Comparison of ENCODE assay signal across 8 cellular contexts in the genomic region with DNA sequence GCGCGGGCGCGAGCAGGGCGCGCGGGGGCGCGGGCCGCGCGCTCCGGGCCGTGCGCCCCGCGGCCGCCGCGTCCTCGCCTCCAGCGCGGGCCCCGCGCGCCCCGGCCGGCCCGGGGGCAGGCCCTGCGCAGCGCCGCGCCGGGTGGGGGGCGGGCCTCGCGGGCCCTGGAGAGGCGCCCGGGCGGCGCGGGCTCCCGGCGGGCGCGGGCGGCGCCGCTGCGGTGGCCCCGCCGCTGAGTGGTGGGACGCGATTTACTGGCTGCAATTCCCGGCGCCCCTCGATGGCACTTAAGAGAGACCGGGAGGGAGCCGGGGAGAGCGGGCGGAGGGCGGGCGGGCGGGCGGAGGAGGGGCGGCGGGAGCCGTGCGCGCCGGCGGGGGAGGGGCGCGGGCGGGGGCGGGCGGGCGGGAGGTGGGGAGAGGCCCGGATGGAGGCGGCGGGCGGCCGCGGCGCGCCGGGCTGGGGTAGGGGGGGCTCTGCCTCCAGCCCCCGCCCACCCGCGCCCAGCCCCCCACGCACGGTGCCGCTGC.
DNase-seq lines count a peak whose midpoint lies in the region; ATAC-seq and TF ChIP-seq lines count a peak whose summit lies in the region.

No MANE protein-coding gene starts in this region.

- CTCF ChIA-PET in HCT116 (lab: Charles Lee), result no interaction called here
- CTCF ChIA-PET in MCF 10A (lab: Yijun Ruan, JAX), result interaction anchor here (1.2 kb wide), 1 partner anchor 13 kb away, joined by 4 read pairs; no protein-coding TSS in a partner anchor

- intact Hi-C loops in HCT116 (cut with micrococcal nuclease), result no loop called here
- intact Hi-C loops in MCF 10A (cut with micrococcal nuclease), result no loop called here

- H3K27ac ChIP-seq in C4-2B, result peak overlapping the region; percentile 43; the same call in 1 of the 2 replicates
- no peak overlapping the region; the same call in 1 of the 2 replicates for H3K27ac ChIP-seq in HCT116 (ENCODE audit: low read depth, low read length)

- no peak for TF ChIP-seq RAD21 in HCT116 (IDR thresholded peaks at IDR 0.05; ENCODE audit: low read depth)

- no peak overlapping the region for H3K9ac ChIP-seq in HCT116 (ENCODE audit: low read length)

- ATAC-seq in HCT116, result peak; percentile 81
- peak; percentile 76 to 84 for ATAC-seq in naive thymus-derived CD8-positive, alpha-beta T cell
- no peak for ATAC-seq in GM21447 (IDR thresholded peaks at IDR 0.05; ENCODE audit: unreplicated experiment)

- H3K9me3 Mint-ChIP-seq in MCF 10A (ENCODE audit: unreplicated experiment), result no peaks in the 10 kb centered on the region
- H3K9me3 Mint-ChIP-seq in naive thymus-derived CD8-positive, alpha-beta T cell, result no peaks in the 10 kb centered on the region

- no peaks in the 10 kb centered on the region for H3K36me3 ChIP-seq in HCT116 (ENCODE audit: control insufficient read depth in 1 of 2, insufficient read depth in 2 of 2, low read length in 2 of 2)

- no peak for TF ChIP-seq CTCF in C4-2B (conservative IDR thresholded peaks at IDR 0.05)
- no peak for TF ChIP-seq CTCF in HCT116 (IDR thresholded peaks at IDR 0.05 in 2 of 3, conservative IDR thresholded peaks at IDR 0.05 in 1 of 3; ENCODE audit: borderline replicate concordance in 1 of 3, insufficient read depth in 1 of 3, low read depth in 2 of 3, low read length in 2 of 3)
- TF ChIP-seq CTCF in MCF 10A (IDR thresholded peaks at IDR 0.05; ENCODE audit: unreplicated experiment), result no peak

- no peaks in the 10 kb centered on the region for H3K27me3 Mint-ChIP-seq in MCF 10A (ENCODE audit: insufficient read depth, unreplicated experiment)
- H3K27me3 Mint-ChIP-seq in naive thymus-derived CD8-positive, alpha-beta T cell, result peaks cover 0 to 8% (median 0%) of the 10 kb centered on the region in 5 donors

- TF ChIP-seq POLR2A in HCT116 (IDR thresholded peaks at IDR 0.05; ENCODE audit: borderline replicate concordance, extremely low read depth, insufficient read depth, insufficient read length), result no peak

- H4K20me1 ChIP-seq in HCT116 (ENCODE audit: insufficient read depth), result no peaks in the 10 kb centered on the region

- H2AFZ ChIP-seq in HCT116 (ENCODE audit: low read depth, low read length, poor library complexity, severe bottlenecking), result no peak overlapping the region

- RAD21 ChIA-PET in HCT116 (lab: Charles Lee; ENCODE audit: low non-redundant PET in 1 of 2, low total read pairs in 2 of 2, uncharacterized antibody in 2 of 2, unreplicated experiment in 2 of 2), result no interaction called here

- POLR2A ChIA-PET in HCT116 (lab: Charles Lee), result no interaction called here
- POLR2A ChIA-PET in MCF 10A (lab: Yijun Ruan, JAX), result no interaction called here
- POLR2A ChIA-PET in naive thymus-derived CD8-positive, alpha-beta T cell (lab: Charles Lee), result interaction anchor here (1.2 kb wide), 1 partner anchor 46 kb away, joined by 5 read pairs; no protein-coding TSS in a partner anchor

- H3K27ac Mint-ChIP-seq in MCF 10A (ENCODE audit: low read depth, unreplicated experiment), result no peak overlapping the region
- no peak overlapping the region for H3K27ac Mint-ChIP-seq in naive thymus-derived CD8-positive, alpha-beta T cell

- BruUV-seq in HCT116 (replicated peaks; lab: Mats Ljungman, UMichigan) (no TSS peak), MCF 10A (replicated peaks; lab: Mats Ljungman, UMichigan) (no TSS peak)

- H3K4me3 Mint-ChIP-seq in MCF 10A (ENCODE audit: unreplicated experiment), result peak overlapping the region; percentile 56
- peak overlapping the region in 2 of 10 donors; percentile 61 to 81 for H3K4me3 Mint-ChIP-seq in naive thymus-derived CD8-positive, alpha-beta T cell

- H3K9me3 ChIP-seq in HCT116 (ENCODE audit: control insufficient read depth in 1 of 2, insufficient read depth in 1 of 2, low read depth in 1 of 2, low read length in 2 of 2), result no peaks in the 10 kb centered on the region

- H3K4me1 Mint-ChIP-seq in MCF 10A (ENCODE audit: insufficient read depth, unreplicated experiment), result no peaks in the 10 kb centered on the region
- peaks cover 13 to 39% (median 25%) of the 10 kb centered on the region in 4 donors for H3K4me1 Mint-ChIP-seq in naive thymus-derived CD8-positive, alpha-beta T cell

- H3K4me3 ChIP-seq in HCT116 (replicated peaks in 1 of 2; ENCODE audit: low read depth in 1 of 2, low read length in 2 of 2), result 0 out of 4 replicates have a peak overlapping the region, but pooled peaks of 1 of the 2 experiments have one; percentile 19

- no peaks in the 10 kb centered on the region for H3K36me3 Mint-ChIP-seq in MCF 10A (ENCODE audit: insufficient read depth, unreplicated experiment)
- no peaks in the 10 kb centered on the region for H3K36me3 Mint-ChIP-seq in naive thymus-derived CD8-positive, alpha-beta T cell

- no peaks in the 10 kb centered on the region for H3K27me3 ChIP-seq in HCT116 (ENCODE audit: insufficient read depth, low read length)

- DNase-seq in HCT116 (ENCODE audit: low read depth, low spot score) (no peak), MCF 10A (ENCODE audit: unreplicated experiment) (no peak), NOMO-1 treated with dmso at 0.1 percent for 144 hours (lab: John Stamatoyannopoulos, UW; ENCODE audit: unreplicated experiment) (no peak), COLO829 (ENCODE audit: low spot score) (no peak), kidney glomerular epithelial cell (lab: John Stamatoyannopoulos, UW) (no peak)
- DNase-seq in naive thymus-derived CD8-positive, alpha-beta T cell, result peak in 5 of 10 donors; percentile 25 to 39 (median 34)

- no peaks in the 10 kb centered on the region for H3K9me2 ChIP-seq in HCT116 (ENCODE audit: insufficient read depth)

- H3K4me1 ChIP-seq in HCT116 (ENCODE audit: control insufficient read depth in 1 of 2, insufficient read depth in 2 of 2, low read length in 2 of 2), result peaks cover 6 to 11% of the 10 kb centered on the region in 2 experiments

- no peak overlapping the region for H3K4me2 ChIP-seq in HCT116 (ENCODE audit: low read length)

- H3K79me2 ChIP-seq in HCT116 (ENCODE audit: insufficient read depth, low read length), result no peaks in the 10 kb centered on the region

TF ChIP-seq in HCT116, 20 proteins besides CTCF, POLR2A, EP300 and RAD21 (continues in another document):
- TF ChIP-seq SIN3A (IDR thresholded peaks at IDR 0.05; ENCODE audit: low read depth), result no peak
- TF ChIP-seq SP1 (IDR thresholded peaks at IDR 0.05; ENCODE audit: low read depth), result no peak
- no peak for TF ChIP-seq EZH2 (IDR thresholded peaks at IDR 0.05)
- TF ChIP-seq SRF (IDR thresholded peaks at IDR 0.05; ENCODE audit: low read depth), result no peak
- TF ChIP-seq JUND (IDR thresholded peaks at IDR 0.05), result no peak
- TF ChIP-seq ZFX (IDR thresholded peaks at IDR 0.05), result no peak
- TF ChIP-seq TCF7L2 (IDR thresholded peaks at IDR 0.05; ENCODE audit: borderline replicate concordance, extremely low read depth, insufficient read depth, insufficient read length), result no peak
- no peak for TF ChIP-seq EGR1 (IDR thresholded peaks at IDR 0.05; ENCODE audit: low read depth)
- no peak for TF ChIP-seq CEBPB (IDR thresholded peaks at IDR 0.05; ENCODE audit: low read depth)
- no peak for TF ChIP-seq EZH2phosphoT487 (IDR thresholded peaks at IDR 0.05; ENCODE audit: borderline replicate concordance)
- no peak for TF ChIP-seq CBX3 (IDR thresholded peaks at IDR 0.05; ENCODE audit: low read depth)
- TF ChIP-seq FOSL1 (IDR thresholded peaks at IDR 0.05; ENCODE audit: low read depth), result no peak
- no peak for TF ChIP-seq POLR2AphosphoS5 (IDR thresholded peaks at IDR 0.05; ENCODE audit: low read depth, low read length)
- no peak for TF ChIP-seq YY1 (IDR thresholded peaks at IDR 0.05; ENCODE audit: extremely low read depth, insufficient replicate concordance, low read depth, low read length)
- TF ChIP-seq, protein P1, sequence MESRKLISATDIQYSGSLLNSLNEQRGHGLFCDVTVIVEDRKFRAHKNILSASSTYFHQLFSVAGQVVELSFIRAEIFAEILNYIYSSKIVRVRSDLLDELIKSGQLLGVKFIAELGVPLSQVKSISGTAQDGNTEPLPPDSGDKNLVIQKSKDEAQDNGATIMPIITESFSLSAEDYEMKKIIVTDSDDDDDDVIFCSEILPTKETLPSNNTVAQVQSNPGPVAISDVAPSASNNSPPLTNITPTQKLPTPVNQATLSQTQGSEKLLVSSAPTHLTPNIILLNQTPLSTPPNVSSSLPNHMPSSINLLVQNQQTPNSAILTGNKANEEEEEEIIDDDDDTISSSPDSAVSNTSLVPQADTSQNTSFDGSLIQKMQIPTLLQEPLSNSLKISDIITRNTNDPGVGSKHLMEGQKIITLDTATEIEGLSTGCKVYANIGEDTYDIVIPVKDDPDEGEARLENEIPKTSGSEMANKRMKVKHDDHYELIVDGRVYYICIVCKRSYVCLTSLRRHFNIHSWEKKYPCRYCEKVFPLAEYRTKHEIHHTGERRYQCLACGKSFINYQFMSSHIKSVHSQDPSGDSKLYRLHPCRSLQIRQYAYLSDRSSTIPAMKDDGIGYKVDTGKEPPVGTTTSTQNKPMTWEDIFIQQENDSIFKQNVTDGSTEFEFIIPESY (IDR thresholded peaks at IDR 0.05; ENCODE audit: extremely low read depth, insufficient replicate concordance, low read length), result no peak
- TF ChIP-seq ELF1 (IDR thresholded peaks at IDR 0.05; ENCODE audit: borderline replicate concordance, low read depth), result no peak
- TF ChIP-seq, protein P2, sequence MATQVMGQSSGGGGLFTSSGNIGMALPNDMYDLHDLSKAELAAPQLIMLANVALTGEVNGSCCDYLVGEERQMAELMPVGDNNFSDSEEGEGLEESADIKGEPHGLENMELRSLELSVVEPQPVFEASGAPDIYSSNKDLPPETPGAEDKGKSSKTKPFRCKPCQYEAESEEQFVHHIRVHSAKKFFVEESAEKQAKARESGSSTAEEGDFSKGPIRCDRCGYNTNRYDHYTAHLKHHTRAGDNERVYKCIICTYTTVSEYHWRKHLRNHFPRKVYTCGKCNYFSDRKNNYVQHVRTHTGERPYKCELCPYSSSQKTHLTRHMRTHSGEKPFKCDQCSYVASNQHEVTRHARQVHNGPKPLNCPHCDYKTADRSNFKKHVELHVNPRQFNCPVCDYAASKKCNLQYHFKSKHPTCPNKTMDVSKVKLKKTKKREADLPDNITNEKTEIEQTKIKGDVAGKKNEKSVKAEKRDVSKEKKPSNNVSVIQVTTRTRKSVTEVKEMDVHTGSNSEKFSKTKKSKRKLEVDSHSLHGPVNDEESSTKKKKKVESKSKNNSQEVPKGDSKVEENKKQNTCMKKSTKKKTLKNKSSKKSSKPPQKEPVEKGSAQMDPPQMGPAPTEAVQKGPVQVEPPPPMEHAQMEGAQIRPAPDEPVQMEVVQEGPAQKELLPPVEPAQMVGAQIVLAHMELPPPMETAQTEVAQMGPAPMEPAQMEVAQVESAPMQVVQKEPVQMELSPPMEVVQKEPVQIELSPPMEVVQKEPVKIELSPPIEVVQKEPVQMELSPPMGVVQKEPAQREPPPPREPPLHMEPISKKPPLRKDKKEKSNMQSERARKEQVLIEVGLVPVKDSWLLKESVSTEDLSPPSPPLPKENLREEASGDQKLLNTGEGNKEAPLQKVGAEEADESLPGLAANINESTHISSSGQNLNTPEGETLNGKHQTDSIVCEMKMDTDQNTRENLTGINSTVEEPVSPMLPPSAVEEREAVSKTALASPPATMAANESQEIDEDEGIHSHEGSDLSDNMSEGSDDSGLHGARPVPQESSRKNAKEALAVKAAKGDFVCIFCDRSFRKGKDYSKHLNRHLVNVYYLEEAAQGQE (IDR thresholded peaks at IDR 0.05; ENCODE audit: low read depth), result no peak
